Comparison of ENCODE assay signal across 21 cellular contexts in genomic region chrX:154483325-154483724, GRCh38. TPM values are rescaled to one million over a fixed set of nuclear protein-coding genes. Genes with fewer than 3 reads are reported as not detected.
A peak's percentile ranks its signal among the peaks of the same experiment; 100 is the strongest.
DNase-seq lines count a peak whose midpoint lies in the region; ATAC-seq and TF ChIP-seq lines count a peak whose summit lies in the region.
"Had no signal": no experiment of that assay in that cellular context is flagged by ENCODE, and none has a peak within 500 bp of the region (broad histone marks: within the 10 kb centered on the region; RNA-seq: fewer than 3 reads in every experiment).

No MANE protein-coding gene starts in this region.

- peak overlapping the region; percentile 26 for H3K27ac Mint-ChIP-seq in T-helper 1 cell treated with Interleukin-12 subunit alpha and Interleukin-12 subunit beta and Interleukin-4 antibody, amounts not matched to agents 30 μg/mL and 1 μg/mL, for 36 hours
- H3K27ac Mint-ChIP-seq in activated naive CD8-positive, alpha-beta T cell treated with anti-CD3 and anti-CD28 coated beads, Interleukin-2, amount 50 U/mL, for 24 hours = no peak overlapping the region
- H3K27ac Mint-ChIP-seq in neural crest cell (ENCODE audit: unreplicated experiment) (no peak overlapping the region), MCF 10A (ENCODE audit: low read depth, unreplicated experiment) (no peak overlapping the region), GM23338 (no peak overlapping the region)
- H3K27ac Mint-ChIP-seq in activated CD4-positive, alpha-beta memory T cell treated with anti-CD3 and anti-CD28 coated beads, Interleukin-2, amount 10 ng/mL, durations not matched to agents 7 days and 5 days = no peak overlapping the region

- no peak overlapping the region for H3K4me3 Mint-ChIP-seq in T-helper 1 cell treated with Interleukin-12 subunit alpha and Interleukin-12 subunit beta and Interleukin-4 antibody, amounts not matched to agents 30 μg/mL and 1 μg/mL, for 36 hours
- H3K4me3 Mint-ChIP-seq in activated naive CD8-positive, alpha-beta T cell treated with anti-CD3 and anti-CD28 coated beads, Interleukin-2, amount 50 U/mL, for 24 hours = peak overlapping the region; percentile 15
- H3K4me3 Mint-ChIP-seq in neural crest cell (peak overlapping the region; percentile 44), MCF 10A (ENCODE audit: unreplicated experiment) (no peak overlapping the region), GM23338 (no peak overlapping the region)
- no peak overlapping the region for H3K4me3 Mint-ChIP-seq in activated CD4-positive, alpha-beta memory T cell treated with anti-CD3 and anti-CD28 coated beads, Interleukin-2, amount 10 ng/mL, durations not matched to agents 7 days and 5 days

- no TSS peak for BruUV-seq in MCF 10A (replicated peaks; lab: Mats Ljungman, UMichigan)

- no peaks in the 10 kb centered on the region for H3F3A ChIP-seq in GM23338 (replicated peaks; ENCODE audit: low read depth)

- H3K27ac ChIP-seq in HEK293 (ENCODE audit: extremely low read depth, low read depth, low read length) = no peak overlapping the region
- H3K27ac ChIP-seq in GM23338 (ENCODE audit: low read depth) = no peak overlapping the region
- H3K27ac ChIP-seq: 22Rv1, C4-2B had no signal

- no peak overlapping the region for H2AFZ ChIP-seq in GM23338

- H3K4me3 ChIP-seq in HEK293 (ENCODE audit: low read depth, low read length) (no peak overlapping the region), GM23338 (no peak overlapping the region)

- POLR2A ChIA-PET in HEK293 (lab: Yijun Ruan, JAX) = interaction anchor here (0.6 to 3.1 kb wide), 3 partner anchors 24 to 85 kb away, joined by 5 to 10 read pairs (median 9); partner anchors contain the start of gene RPL10
- POLR2A ChIA-PET in MCF 10A (lab: Yijun Ruan, JAX) = interaction anchor here (1.2 kb wide), 1 partner anchor 73 kb away, joined by 3 read pairs; no protein-coding TSS in a partner anchor
- POLR2A ChIA-PET in activated CD4-positive, alpha-beta memory T cell treated with anti-CD3 and anti-CD28 coated beads, Interleukin-2, amount 10 ng/mL, durations not matched to agents 7 days and 5 days (lab: Charles Lee) = interaction anchor here (1.0 to 1.4 kb wide), 2 partner anchors 54 to 71 kb away, joined by 3 to 4 read pairs; partner anchors contain the start of gene ATP6AP1

- H3K79me2 ChIP-seq in GM23338 (replicated peaks; ENCODE audit: insufficient read depth) = no peaks in the 10 kb centered on the region

- no peaks in the 10 kb centered on the region for H3K9me3 ChIP-seq in HEK293 (ENCODE audit: control insufficient read depth, insufficient read depth, low read depth, low read length)

- H3K36me3 ChIP-seq in HEK293 (ENCODE audit: control insufficient read depth in 2 of 2, insufficient read depth in 1 of 2, low read length in 2 of 2) (peaks cover 0 to 32% of the 10 kb centered on the region in 2 experiments; a peak in 1 of 3 replicates), GM23338 (ENCODE audit: insufficient read depth) (no peaks in the 10 kb centered on the region)

- DNase-seq in T-helper 1 cell (no peak), neural crest cell (ENCODE audit: low read depth, low spot score) (no peak), MCF 10A (ENCODE audit: unreplicated experiment) (no peak), GM23338 (ENCODE audit: low spot score) (no peak)
- no peak for DNase-seq in activated naive CD8-positive, alpha-beta T cell treated with anti-CD3 and anti-CD28 coated beads, Interleukin-2, amount 50 U/mL, for 24 hours
- DNase-seq in activated CD4-positive, alpha-beta memory T cell treated with anti-CD3 and anti-CD28 coated beads, Interleukin-2, amount 10 ng/mL, durations not matched to agents 7 days and 5 days = no peak
- DNase-seq: COR-L47, DMS53, HCEC 1CT, KG1, NCI-H1092 treated with DMSO at 0.1 percent for 48 hours, NCI-H1694, NCI-H2107, NCI-H446, NCI-H82, Right ventricle myocardium superior had no signal

- no peaks in the 10 kb centered on the region for H3K27me3 ChIP-seq in GM23338 (ENCODE audit: insufficient read depth)

- no peak for ATAC-seq in activated naive CD8-positive, alpha-beta T cell treated with anti-CD3 and anti-CD28 coated beads, Interleukin-2, amount 50 U/mL, for 24 hours
- ATAC-seq in GM23338 = no peak
- ATAC-seq: Panc1 had no signal

- H3K9me2 ChIP-seq in GM23338 (ENCODE audit: insufficient read depth) = no peaks in the 10 kb centered on the region

- TF ChIP-seq CTCF in HEK293 (tag by site-specific recombination; IDR thresholded peaks at IDR 0.05) = no peak
- no peak for TF ChIP-seq CTCF in neural crest cell (conservative IDR thresholded peaks at IDR 0.05)
- no peak for TF ChIP-seq CTCF in MCF 10A (IDR thresholded peaks at IDR 0.05; ENCODE audit: unreplicated experiment)
- TF ChIP-seq CTCF in GM23338 (conservative IDR thresholded peaks at IDR 0.05; ENCODE audit: low read depth in 2 of 2) = no peak

- H3K4me1 ChIP-seq in HEK293 (ENCODE audit: control insufficient read depth, insufficient read depth, low read length) = no peaks in the 10 kb centered on the region
- no peaks in the 10 kb centered on the region for H3K4me1 ChIP-seq in GM23338 (ENCODE audit: insufficient read depth)

- H3K27me3 Mint-ChIP-seq in T-helper 1 cell treated with Interleukin-12 subunit alpha and Interleukin-12 subunit beta and Interleukin-4 antibody, amounts not matched to agents 30 μg/mL and 1 μg/mL, for 36 hours (ENCODE audit: low read depth) = no peaks in the 10 kb centered on the region
- no peaks in the 10 kb centered on the region for H3K27me3 Mint-ChIP-seq in activated naive CD8-positive, alpha-beta T cell treated with anti-CD3 and anti-CD28 coated beads, Interleukin-2, amount 50 U/mL, for 24 hours
- H3K27me3 Mint-ChIP-seq in neural crest cell (ENCODE audit: low read depth) (no peaks in the 10 kb centered on the region), MCF 10A (ENCODE audit: insufficient read depth, unreplicated experiment) (peaks cover 23% of the 10 kb centered on the region), GM23338 (ENCODE audit: insufficient read depth, low read depth, poor library complexity) (peaks cover 12% of the 10 kb centered on the region)
- H3K27me3 Mint-ChIP-seq in activated CD4-positive, alpha-beta memory T cell treated with anti-CD3 and anti-CD28 coated beads, Interleukin-2, amount 10 ng/mL, durations not matched to agents 7 days and 5 days = no peaks in the 10 kb centered on the region

- intact Hi-C loops in MCF 10A (cut with micrococcal nuclease) = no loop called here

- no peak overlapping the region for H3K4me2 ChIP-seq in GM23338

- H4K20me1 ChIP-seq in GM23338 (replicated peaks; ENCODE audit: insufficient read depth) = no peaks in the 10 kb centered on the region; the same call in 1 of the 2 replicates

- CTCF ChIA-PET in HEK293 (lab: Yijun Ruan, JAX) = interaction anchor here (1.5 kb wide), 1 partner anchor 531 kb away, joined by 3 read pairs; no protein-coding TSS in a partner anchor
- CTCF ChIA-PET in MCF 10A (lab: Yijun Ruan, JAX) = interaction anchor here (0.8 to 1.5 kb wide), 2 partner anchors 44 to 83 kb away, joined by 4 read pairs; no protein-coding TSS in a partner anchor
- CTCF ChIA-PET in activated CD4-positive, alpha-beta memory T cell treated with anti-CD3 and anti-CD28 coated beads, Interleukin-2, amount 10 ng/mL, durations not matched to agents 7 days and 5 days (lab: Charles Lee) = no interaction called here

- H3K36me3 Mint-ChIP-seq in T-helper 1 cell treated with Interleukin-12 subunit alpha and Interleukin-12 subunit beta and Interleukin-4 antibody, amounts not matched to agents 30 μg/mL and 1 μg/mL, for 36 hours (ENCODE audit: low read depth) = peaks cover 14% of the 10 kb centered on the region
- H3K36me3 Mint-ChIP-seq in activated naive CD8-positive, alpha-beta T cell treated with anti-CD3 and anti-CD28 coated beads, Interleukin-2, amount 50 U/mL, for 24 hours (ENCODE audit: low read depth) = peaks cover 4% of the 10 kb centered on the region
- H3K36me3 Mint-ChIP-seq in neural crest cell (ENCODE audit: low read depth) (peaks cover 14% of the 10 kb centered on the region), MCF 10A (ENCODE audit: insufficient read depth, unreplicated experiment) (peaks cover 24% of the 10 kb centered on the region), GM23338 (ENCODE audit: low read depth) (peaks cover 5% of the 10 kb centered on the region; the same call in 2 of the 3 replicates)
- peaks cover 18% of the 10 kb centered on the region for H3K36me3 Mint-ChIP-seq in activated CD4-positive, alpha-beta memory T cell treated with anti-CD3 and anti-CD28 coated beads, Interleukin-2, amount 10 ng/mL, durations not matched to agents 7 days and 5 days (ENCODE audit: low read depth)

- H3K4me1 Mint-ChIP-seq in T-helper 1 cell treated with Interleukin-12 subunit alpha and Interleukin-12 subunit beta and Interleukin-4 antibody, amounts not matched to agents 30 μg/mL and 1 μg/mL, for 36 hours (ENCODE audit: low read depth) = peaks cover 8% of the 10 kb centered on the region
- H3K4me1 Mint-ChIP-seq in activated naive CD8-positive, alpha-beta T cell treated with anti-CD3 and anti-CD28 coated beads, Interleukin-2, amount 50 U/mL, for 24 hours = peaks cover 25% of the 10 kb centered on the region
- no peaks in the 10 kb centered on the region for H3K4me1 Mint-ChIP-seq in neural crest cell
- peaks cover 7% of the 10 kb centered on the region for H3K4me1 Mint-ChIP-seq in MCF 10A (ENCODE audit: insufficient read depth, unreplicated experiment)
- peaks cover 10% of the 10 kb centered on the region; the same call in 2 of the 3 replicates for H3K4me1 Mint-ChIP-seq in GM23338
- H3K4me1 Mint-ChIP-seq in activated CD4-positive, alpha-beta memory T cell treated with anti-CD3 and anti-CD28 coated beads, Interleukin-2, amount 10 ng/mL, durations not matched to agents 7 days and 5 days = peaks cover 32% of the 10 kb centered on the region

- no peaks in the 10 kb centered on the region for H3K9me3 Mint-ChIP-seq in T-helper 1 cell treated with Interleukin-12 subunit alpha and Interleukin-12 subunit beta and Interleukin-4 antibody, amounts not matched to agents 30 μg/mL and 1 μg/mL, for 36 hours
- no peaks in the 10 kb centered on the region for H3K9me3 Mint-ChIP-seq in activated naive CD8-positive, alpha-beta T cell treated with anti-CD3 and anti-CD28 coated beads, Interleukin-2, amount 50 U/mL, for 24 hours
- H3K9me3 Mint-ChIP-seq in neural crest cell (no peaks in the 10 kb centered on the region), MCF 10A (ENCODE audit: unreplicated experiment) (no peaks in the 10 kb centered on the region), GM23338 (no peaks in the 10 kb centered on the region)
- no peaks in the 10 kb centered on the region for H3K9me3 Mint-ChIP-seq in activated CD4-positive, alpha-beta memory T cell treated with anti-CD3 and anti-CD28 coated beads, Interleukin-2, amount 10 ng/mL, durations not matched to agents 7 days and 5 days

RNA-seq across cellular contexts. Expression of gene UBL4A, which starts 3.1 kb away (rescaled TPM):
- total RNA-seq in neural crest cell = 39.2 and 39.5 TPM in 2 replicates
- total RNA-seq in MCF 10A (2022) = 26.7 and 27.9 TPM in 2 replicates
- total RNA-seq in GM23338 (2014; rRNA removed; shearing (Covaris generic)) = 39.0 and 43.7 TPM in 2 replicates
- 15.2 and 15.6 TPM in 2 replicates for polyA plus RNA-seq in GM23338 (2016; fragmentation: Nextera tagmentation; extraction: Ambion mirVana)
- total RNA-seq in activated CD4-positive, alpha-beta memory T cell treated with anti-CD3 and anti-CD28 coated beads, Interleukin-2, amount 10 ng/mL, durations not matched to agents 7 days and 5 days = 10 to 100 TPM; 44.5 to 47.3 TPM

RNA-seq across cellular contexts. Expression of gene LAGE3, which starts 4.2 kb away (rescaled TPM):
- 20.7 and 22.6 TPM in 2 replicates for total RNA-seq in neural crest cell
- total RNA-seq in MCF 10A (2022) = 17.8 and 21.1 TPM in 2 replicates
- 60.3 and 71.0 TPM in 2 replicates for total RNA-seq in GM23338 (2014; rRNA removed; shearing (Covaris generic))
- polyA plus RNA-seq in GM23338 (2016; fragmentation: Nextera tagmentation; extraction: Ambion mirVana) = 76.5 and 84.5 TPM in 2 replicates
- total RNA-seq in activated CD4-positive, alpha-beta memory T cell treated with anti-CD3 and anti-CD28 coated beads, Interleukin-2, amount 10 ng/mL, durations not matched to agents 7 days and 5 days = 10 to 100 TPM; 28.1 to 29.9 TPM

RNA-seq across cellular contexts. Expression of gene SLC10A3, which starts 7.1 kb away (rescaled TPM):
- total RNA-seq in neural crest cell (7.8 TPM in 2 replicates), MCF 10A (2022) (17.9 and 21.2 TPM in 2 replicates)
- 9.5 and 17.6 TPM in 2 replicates for total RNA-seq in GM23338 (2014; rRNA removed; shearing (Covaris generic))
- polyA plus RNA-seq in GM23338 (2016; fragmentation: Nextera tagmentation; extraction: Ambion mirVana) = 7.3 and 7.6 TPM in 2 replicates
- 10 to 100 TPM; 27.0 to 27.6 TPM for total RNA-seq in activated CD4-positive, alpha-beta memory T cell treated with anti-CD3 and anti-CD28 coated beads, Interleukin-2, amount 10 ng/mL, durations not matched to agents 7 days and 5 days

RNA-seq across cellular contexts. Expression of gene PLXNA3, which starts 25.2 kb away (rescaled TPM):
- total RNA-seq in neural crest cell (74.1 and 75.1 TPM in 2 replicates), MCF 10A (2022) (47.6 and 48.0 TPM in 2 replicates)
- total RNA-seq in GM23338 (2014; rRNA removed; shearing (Covaris generic)) = 5.4 and 7.0 TPM in 2 replicates
- 2.7 and 4.1 TPM in 2 replicates for polyA plus RNA-seq in GM23338 (2016; fragmentation: Nextera tagmentation; extraction: Ambion mirVana)
- total RNA-seq in activated CD4-positive, alpha-beta memory T cell treated with anti-CD3 and anti-CD28 coated beads, Interleukin-2, amount 10 ng/mL, durations not matched to agents 7 days and 5 days = 10 to 100 TPM; 49.3 to 52.8 TPM

RNA-seq across cellular contexts. Expression of gene FAM3A, which starts 32.7 kb away (rescaled TPM):
- 25.8 and 29.9 TPM in 2 replicates for total RNA-seq in neural crest cell
- total RNA-seq in MCF 10A (2022) = 40.9 and 45.3 TPM in 2 replicates
- total RNA-seq in GM23338 (2014; rRNA removed; shearing (Covaris generic)) = 14.0 and 16.5 TPM in 2 replicates
- 11.8 and 12.0 TPM in 2 replicates for polyA plus RNA-seq in GM23338 (2016; fragmentation: Nextera tagmentation; extraction: Ambion mirVana)
- total RNA-seq in activated CD4-positive, alpha-beta memory T cell treated with anti-CD3 and anti-CD28 coated beads, Interleukin-2, amount 10 ng/mL, durations not matched to agents 7 days and 5 days = 10 to 100 TPM; 24.9 to 29.0 TPM

Comparison
In these comparisons a context has a peak if more than half of its experiments do, and no peak if none do; other contexts are left out.
1. H3K4me3 Mint-ChIP-seq: peak in activated naive CD8-positive, alpha-beta T cell treated with anti-CD3 and anti-CD28 coated beads, Interleukin-2, amount 50 U/mL, for 24 hours (single experiment) and neural crest cell (single experiment); none in T-helper 1 cell treated with Interleukin-12 subunit alpha and Interleukin-12 subunit beta and Interleukin-4 antibody, amounts not matched to agents 30 μg/mL and 1 μg/mL, for 36 hours (single experiment), MCF 10A (single experiment), GM23338 (single experiment) and activated CD4-positive, alpha-beta memory T cell treated with anti-CD3 and anti-CD28 coated beads, Interleukin-2, amount 10 ng/mL, durations not matched to agents 7 days and 5 days (single experiment).